ENCODE assay signal across 9 cellular contexts in the genomic region with DNA sequence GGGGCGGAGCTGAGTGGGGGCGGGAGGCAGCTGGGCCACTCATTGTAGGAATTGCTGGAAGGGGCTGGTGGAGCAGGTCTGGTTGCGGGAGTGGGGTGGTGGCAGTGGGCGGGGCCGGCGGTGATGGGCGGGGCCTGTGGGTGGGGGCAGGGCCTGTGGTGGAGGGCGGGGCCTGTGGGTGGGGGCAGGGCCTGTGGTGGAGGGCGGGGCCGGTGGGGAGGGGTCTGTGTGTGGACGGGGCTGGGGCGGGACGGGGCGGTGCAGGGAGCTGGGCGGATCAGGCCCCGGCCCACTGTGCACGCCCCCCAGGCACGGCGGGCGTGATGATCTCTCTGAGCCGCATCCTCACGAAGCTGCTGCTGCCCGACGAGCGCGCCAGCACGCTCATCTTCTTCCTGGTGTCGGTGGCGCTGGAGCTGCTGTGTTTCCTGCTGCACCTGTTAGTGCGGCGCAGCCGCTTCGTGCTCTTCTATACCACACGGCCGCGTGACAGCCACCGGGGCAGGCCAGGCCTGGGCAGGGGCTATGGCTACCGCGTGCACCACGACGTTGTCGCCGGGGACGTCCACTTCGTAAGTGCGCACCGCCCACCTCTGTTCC. TPM values are rescaled to one million over a fixed set of nuclear protein-coding genes. Genes with fewer than 3 reads are reported as not detected.
A peak's percentile ranks its signal among the peaks of the same experiment; 100 is the strongest.
DNase-seq lines count a peak whose midpoint lies in the region; ATAC-seq and TF ChIP-seq lines count a peak whose summit lies in the region.
"Had no signal": no experiment of that assay in that cellular context is flagged by ENCODE, and none has a peak within 500 bp of the region (broad histone marks: within the 10 kb centered on the region; RNA-seq: fewer than 3 reads in every experiment).

No MANE protein-coding gene starts in this region.

- TF ChIP-seq CTCF in 22Rv1 (IDR thresholded peaks at IDR 0.05) (no peak), psoas muscle (IDR thresholded peaks at IDR 0.05) (no peak)

- ATAC-seq in HG03432 (IDR thresholded peaks at IDR 0.05; ENCODE audit: unreplicated experiment) (peak; percentile 48), psoas muscle (no peak), HG02970 (IDR thresholded peaks at IDR 0.05; ENCODE audit: low FRiP score, unreplicated experiment) (no peak)

- H3K9me3 ChIP-seq in psoas muscle = no peaks in the 10 kb centered on the region
- H3K9me3 ChIP-seq: upper lobe of left lung had no signal

- WGBS in psoas muscle, 3 donors = 43 to 52% (median 45%) methylated on average over 13 to 47 of the region's 47 CpGs

- no peak overlapping the region for H3K4me3 ChIP-seq in psoas muscle

- intact Hi-C loops in psoas muscle (cut with DNase I) = no loop called here

- peaks cover 0 to 7% (median 3%) of the 10 kb centered on the region in 3 donors for H3K27me3 ChIP-seq in psoas muscle (ENCODE audit: insufficient read depth in 3 of 3, low read length in 2 of 3)

- no peaks in the 10 kb centered on the region for H3K4me1 ChIP-seq in psoas muscle

- no peaks in the 10 kb centered on the region for H3K36me3 ChIP-seq in psoas muscle (ENCODE audit: insufficient read depth in 1 of 2, low read depth in 1 of 2)
- H3K36me3 ChIP-seq: upper lobe of left lung had no signal

- H3K27ac ChIP-seq in 22Rv1 (peak overlapping the region; percentile 22; the same call in 1 of the 2 replicates), psoas muscle (no peak overlapping the region)
- H3K27ac ChIP-seq: upper lobe of left lung had no signal

- peak; percentile 61 to 62 for DNase-seq in activated CD4-positive, alpha-beta T cell treated with anti-CD3 and anti-CD28 coated beads, Interleukin-2, amount 50 U/mL, for 48 hours
- peak; percentile 82 for DNase-seq in germinal center (ENCODE audit: low spot score)
- peak; percentile 53 for DNase-seq in stimulated activated CD8-positive, alpha-beta memory T cell treated with anti-CD3 and anti-CD28 coated beads, Interleukin-15, amount 100 ng/mL, for 1 hour (ENCODE audit: low read depth)
- no peak for DNase-seq in psoas muscle
- no peak for DNase-seq in HuH-7.5 (ENCODE audit: low spot score)

RNA-seq across cellular contexts. Expression of gene SLC29A4, which starts 14.0 kb away (rescaled TPM):
- total RNA-seq in psoas muscle = 1 to 10 TPM in 3 of 4 donors, under 1 TPM in 1; 0.77 to 3.4 (median 2.3) TPM
- polyA plus RNA-seq in psoas muscle = 1 to 10 TPM; 1.5 to 3.7 (median 2.6) TPM

Comparison
In these comparisons a context has a peak if more than half of its experiments do, and no peak if none do; other contexts are left out.
1. DNase-seq: peak in activated CD4-positive, alpha-beta T cell treated with anti-CD3 and anti-CD28 coated beads, Interleukin-2, amount 50 U/mL, for 48 hours (2 of 2), germinal center (single experiment) and stimulated activated CD8-positive, alpha-beta memory T cell treated with anti-CD3 and anti-CD28 coated beads, Interleukin-15, amount 100 ng/mL, for 1 hour (single experiment); none in psoas muscle (0 of 2) and HuH-7.5 (single experiment).